ENCODE assay signal across 8 cellular contexts in the genomic region with DNA sequence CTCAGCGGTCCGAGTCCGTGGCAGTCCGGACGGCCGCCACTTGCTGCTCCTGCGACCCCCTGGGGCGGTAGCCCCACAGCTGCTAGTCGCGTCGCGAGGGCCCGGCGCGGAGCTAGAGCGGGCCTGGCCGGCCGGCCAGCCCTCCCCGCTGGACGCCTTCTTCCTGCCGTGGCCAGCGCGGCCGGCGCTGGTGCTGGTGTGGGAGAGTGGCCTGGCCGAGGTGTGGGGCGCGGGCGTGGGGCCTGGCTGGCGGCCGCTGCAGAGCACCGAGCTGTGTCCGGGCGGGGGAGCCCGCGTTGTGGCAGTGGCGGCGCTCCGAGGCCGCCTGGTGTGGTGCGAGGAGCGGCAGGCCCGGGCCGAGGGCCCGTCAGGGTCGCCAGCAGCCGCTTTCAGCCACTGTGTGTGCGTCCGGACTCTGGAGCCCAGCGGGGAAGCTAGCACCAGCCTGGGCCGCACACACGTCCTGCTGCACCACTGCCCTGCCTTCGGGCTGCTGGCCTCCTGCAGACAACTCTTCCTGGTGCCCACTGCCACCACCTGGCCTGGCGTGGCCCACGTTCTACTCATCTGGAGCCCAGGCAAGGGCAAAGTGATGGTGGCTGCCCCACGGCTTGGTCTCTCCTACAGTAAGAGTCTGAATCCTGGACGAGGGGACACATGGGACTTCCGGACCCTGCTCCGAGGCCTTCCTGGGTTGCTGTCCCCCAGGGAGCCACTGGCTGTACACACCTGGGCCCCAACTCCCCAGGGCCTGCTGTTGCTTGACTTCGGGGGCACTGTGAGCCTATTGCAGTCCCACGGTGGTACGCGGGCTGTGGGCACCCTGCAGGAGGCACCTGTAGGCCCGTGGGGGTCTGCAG. TPM values are rescaled to one million over a fixed set of nuclear protein-coding genes. Genes with fewer than 3 reads are reported as not detected.
DNase-seq lines count a peak whose midpoint lies in the region; ATAC-seq, FAIRE-seq and TF ChIP-seq lines count a peak whose summit lies in the region.

No MANE protein-coding gene starts in this region.

- H3K4me1 ChIP-seq in PC-3 (ENCODE audit: insufficient read depth, low read length): peaks cover 10% of the 10 kb centered on the region; the same call in 1 of the 2 replicates
- H3K4me1 ChIP-seq in GM12878 (ENCODE audit: control insufficient read depth, insufficient read depth, low read length): peaks cover 7% of the 10 kb centered on the region
- H3K4me1 ChIP-seq in small intestine (ENCODE audit: control insufficient read depth in 2 of 2, insufficient read depth in 1 of 2, low read depth in 1 of 2, low read length in 1 of 2): peaks cover 6 to 8% of the 10 kb centered on the region in 2 donors

- DNase-seq in stimulated activated CD4-positive, alpha-beta T cell treated with anti-CD3 and anti-CD28 coated beads, Interleukin-12 subunit alpha, Interleukin-12 subunit beta, amount 100 ng/mL, for 4 hours: peak; percentile 11
- no peak for DNase-seq in stimulated activated CD4-positive, alpha-beta T cell treated with anti-CD3 and anti-CD28 coated beads, Interleukin-4, amount 100 ng/mL, for 24 hours
- DNase-seq in PC-3: no peak
- DNase-seq in GM12878 (ENCODE audit: low read depth, low spot score): no peak
- peak; percentile 37 for DNase-seq in small intestine
- no peak for DNase-seq in putamen (ENCODE audit: low spot score)

- peak; percentile 22 for ATAC-seq in HG02759 (IDR thresholded peaks at IDR 0.05; ENCODE audit: unreplicated experiment)
- ATAC-seq in PC-3: peak; percentile 40
- peak; percentile 57 for ATAC-seq in GM12878

- peak overlapping the region; percentile 69 for H2AFZ ChIP-seq in PC-3 (ENCODE audit: low read length)
- H2AFZ ChIP-seq in GM12878 (ENCODE audit: control insufficient read depth, low read depth, low read length): peak overlapping the region; percentile 89

- no peak for TF ChIP-seq CTCF in PC-3 (conservative IDR thresholded peaks at IDR 0.05; ENCODE audit: low read depth, low read length)
- peak in 1 of 3 experiments; percentile 11; a peak in 1 of 6 replicates for TF ChIP-seq CTCF in GM12878 (IDR thresholded peaks at IDR 0.05 in 2 of 3, conservative IDR thresholded peaks at IDR 0.05 in 1 of 3; ENCODE audit: control insufficient read depth in 2 of 3, extremely low read depth in 1 of 3, insufficient read depth in 1 of 3, low read depth in 3 of 3, low read length in 3 of 3)

- intact Hi-C loops in PC-3 (cut with micrococcal nuclease) (loop anchor here (2.0 kb wide), 1 partner anchor 47 kb away; no protein-coding TSS in a partner anchor), GM12878 (cut with micrococcal nuclease; ENCODE audit: unreplicated experiment) (loop anchor here (1.0 kb wide), 1 partner anchor 9 kb away; the partner anchor contains the start of gene ARMH3)

- H4K20me1 ChIP-seq in PC-3 (ENCODE audit: low read length): no peaks in the 10 kb centered on the region
- no peaks in the 10 kb centered on the region for H4K20me1 ChIP-seq in GM12878 (ENCODE audit: control insufficient read depth, insufficient read depth)

- H3K36me3 ChIP-seq in PC-3 (ENCODE audit: low read depth, low read length) (no peaks in the 10 kb centered on the region), GM12878 (ENCODE audit: control insufficient read depth in 2 of 2, insufficient read depth in 2 of 2, low read length in 1 of 2) (no peaks in the 10 kb centered on the region), small intestine (ENCODE audit: control insufficient read depth in 2 of 2, insufficient read depth in 2 of 2, low read length in 2 of 2) (no peaks in the 10 kb centered on the region)

- peak overlapping the region; percentile 96 for H3K9ac ChIP-seq in PC-3 (ENCODE audit: low read length)
- H3K9ac ChIP-seq in GM12878 (ENCODE audit: control insufficient read depth, insufficient read depth, low read length): peak overlapping the region; percentile 87

- peak overlapping the region; percentile 84 for H3K4me3 ChIP-seq in PC-3 (ENCODE audit: low read length)
- H3K4me3 ChIP-seq in GM12878: peak overlapping the region; percentile 90
- peak overlapping the region; percentile 99 for H3K4me3 ChIP-seq in iPS-18c (ENCODE audit: insufficient read depth, low read depth, low read length)
- H3K4me3 ChIP-seq in small intestine (ENCODE audit: low read depth in 1 of 2, low read length in 2 of 2): peak overlapping the region; percentile 85 to 98

- 1% methylated on average over 57 of the region's 64 CpGs for WGBS in GM12878 (ENCODE audit: insufficient coverage, insufficient replicate concordance, low lambda C conversion rate, missing lambda C conversion rate)
- WGBS in small intestine, 3 donors: 6 to 9% (median 7%) methylated on average over 37 to 64 of the region's 64 CpGs

- TF ChIP-seq POLR2A in GM12878 (IDR thresholded peaks at IDR 0.05; ENCODE audit: low read depth, low read length): no peak

- peaks cover 36% of the 10 kb centered on the region for H3K79me2 ChIP-seq in PC-3 (ENCODE audit: low read length)
- H3K79me2 ChIP-seq in GM12878 (ENCODE audit: control insufficient read depth, insufficient read depth, low read length): peaks cover 20% of the 10 kb centered on the region

- H3K27me3 ChIP-seq in PC-3 (ENCODE audit: low read length) (no peaks in the 10 kb centered on the region), GM12878 (replicated peaks in 1 of 2; ENCODE audit: control insufficient read depth in 2 of 2, insufficient read depth in 2 of 2, low read length in 1 of 2) (no peaks in the 10 kb centered on the region), small intestine (ENCODE audit: control insufficient read depth in 2 of 2, insufficient read depth in 2 of 2, low read length in 2 of 2) (no peaks in the 10 kb centered on the region)

- TF ChIP-seq EP300 in GM12878 (IDR thresholded peaks at IDR 0.05; ENCODE audit: borderline replicate concordance in 1 of 2, control insufficient read depth in 1 of 2, low read depth in 2 of 2, low read length in 2 of 2): no peak

- POLR2A ChIA-PET in PC-3 (lab: Charles Lee; ENCODE audit: unreplicated experiment): interaction anchor here (0.6 kb wide), 2 partner anchors 10 to 57 kb away, joined by 3 to 4 read pairs; no protein-coding TSS in a partner anchor
- POLR2A ChIA-PET in GM12878 (lab: Charles Lee): interaction anchor here (0.5 to 2.2 kb wide), 8 partner anchors 10 to 247 kb away, joined by 3 to 6 read pairs (median 4); partner anchors contain the start of gene ARMH3

- CTCF ChIA-PET in PC-3 (lab: Charles Lee) (no interaction called here), GM12878 (lab: Yijun Ruan, JAX) (interaction anchor here (0.6 to 12.2 kb wide), 8 partner anchors 12 to 463 kb away, joined by 3 to 159 read pairs (median 5); no protein-coding TSS in a partner anchor)

- SMC1A ChIA-PET in GM12878 (lab: Charles Lee; ENCODE audit: uncharacterized antibody, unreplicated experiment): interaction anchor here (1.6 to 3.7 kb wide), 4 partner anchors 13 to 285 kb away, joined by 4 to 27 read pairs (median 10); no protein-coding TSS in a partner anchor

- no peaks in the 10 kb centered on the region for H3K9me2 ChIP-seq in PC-3 (replicated peaks; ENCODE audit: low read length)

- TF ChIP-seq RAD21 in GM12878 (IDR thresholded peaks at IDR 0.05; ENCODE audit: insufficient read depth, low read depth, low read length): no peak

- in situ Hi-C loops in GM12878 (cut with MboI): no loop called here

- H3F3A ChIP-seq in PC-3 (ENCODE audit: low read length, unreplicated experiment): no peaks in the 10 kb centered on the region

- H3K9me3 ChIP-seq in PC-3 (ENCODE audit: low read length) (no peaks in the 10 kb centered on the region), GM12878 (replicated peaks; ENCODE audit: control insufficient read depth, insufficient read depth, low read length) (no peaks in the 10 kb centered on the region), iPS-18c (ENCODE audit: control insufficient read depth, insufficient read depth, low read length) (peaks cover 2% of the 10 kb centered on the region), small intestine (ENCODE audit: control insufficient read depth, low read depth) (no peaks in the 10 kb centered on the region)

- H3K4me2 ChIP-seq in PC-3 (ENCODE audit: low read length): peak overlapping the region; percentile 99
- peak overlapping the region; percentile 96 for H3K4me2 ChIP-seq in GM12878 (ENCODE audit: control insufficient read depth, insufficient read depth)

- FAIRE-seq in GM12878 (lab: Jason Lieb, UNC): no peak
- FAIRE-seq in small intestine (lab: Jason Lieb, UNC): no peak

- BruUV-seq in PC-3 (replicated peaks; lab: Mats Ljungman, UMichigan) (no TSS peak), GM12878 (replicated peaks; lab: Mats Ljungman, UMichigan) (no TSS peak)

- RAD21 ChIA-PET in GM12878 (lab: Charles Lee; ENCODE audit: unreplicated experiment): interaction anchor here (1.0 to 7.7 kb wide), 4 partner anchors 56 to 225 kb away, joined by 3 to 82 read pairs (median 16); no protein-coding TSS in a partner anchor

- H3K27ac ChIP-seq in PC-3 (ENCODE audit: low read length): peak overlapping the region; percentile 32; the same call in 1 of the 2 replicates
- H3K27ac ChIP-seq in GM12878 (ENCODE audit: control insufficient read depth, insufficient read depth): peak overlapping the region; percentile 73
- H3K27ac ChIP-seq in small intestine (ENCODE audit: low read depth in 1 of 2, low read length in 1 of 2): peak overlapping the region; percentile 94 to 95

RNA-seq across cellular contexts. Expression of gene HPS6, which starts 0.6 kb away (rescaled TPM):
- total RNA-seq in PC-3 (2014; rRNA removed): 24.0 and 26.8 TPM in 2 replicates
- 15.2 and 21.1 TPM in 2 replicates for total RNA-seq in GM12878 (2013; cell fraction: nucleolus; rRNA removed)
- 22.1 and 27.2 TPM in 2 replicates for total RNA-seq in GM12878 (2014; rRNA removed)
- total RNA-seq in GM12878 (2014; rRNA removed; fragmentation: Illumina TruSeq; extraction: Trizol): 9.2 and 9.8 TPM in 2 replicates
- 28.0 and 30.2 TPM in 2 replicates for total RNA-seq in GM12878 (2021)
- 3.9 TPM for polyA plus RNA-seq in GM12878 (2011; ENCODE audit: low read depth)
- polyA plus RNA-seq in GM12878 (2011; rRNA removed): 2.5 and 5.3 TPM in 2 replicates
- 8.9 and 10.7 TPM in 2 replicates for polyA plus RNA-seq in GM12878 (2011; cell fraction: cytosol; rRNA removed)
- polyA plus RNA-seq in GM12878 (2011; cell fraction: nucleus; rRNA removed): 6.8 and 8.5 TPM in 2 replicates
- 9.5 and 11.5 TPM in 2 replicates for polyA plus RNA-seq in GM12878 (2012)
- 2.5 and 7.1 TPM in 2 replicates for polyA plus RNA-seq in GM12878 (2014; fragmentation: Illumina TruSeq; extraction: Trizol)
- 1 to 10 TPM; 1.4 to 2.8 TPM for polyA plus RNA-seq in GM12878 (2014; fragmentation: Nextera tagmentation; extraction: Ambion mirVana)
- 14.1 and 18.7 TPM in 2 replicates for polyA plus RNA-seq in GM12878 (2014; rRNA removed)
- polyA plus RNA-seq in GM12878 (2016; fragmentation: Nextera tagmentation; extraction: Ambion mirVana): 10 to 100 TPM; 16.3 to 20.7 TPM
- polyA minus RNA-seq in GM12878 (2011; rRNA and poly(A)+ RNA removed): 7.5 and 17.2 TPM in 2 replicates
- polyA minus RNA-seq in GM12878 (2011; cell fraction: cytosol; rRNA and poly(A)+ RNA removed): 6.5 and 8.5 TPM in 2 replicates
- 12.2 and 16.0 TPM in 2 replicates for polyA minus RNA-seq in GM12878 (2011; cell fraction: nucleus; rRNA and poly(A)+ RNA removed)
- 10 to 100 TPM; 13.0 to 13.6 (median 13.4) TPM for polyA plus RNA-seq in small intestine

RNA-seq across cellular contexts. Expression of gene ARMH3, which starts 9.8 kb away (rescaled TPM):
- total RNA-seq in PC-3 (2014; rRNA removed): 7.8 and 9.7 TPM in 2 replicates
- total RNA-seq in GM12878 (2013; cell fraction: nucleolus; rRNA removed): 43.2 and 62.0 TPM in 2 replicates
- 18.1 and 18.2 TPM in 2 replicates for total RNA-seq in GM12878 (2014; rRNA removed)
- total RNA-seq in GM12878 (2014; rRNA removed; fragmentation: Illumina TruSeq; extraction: Trizol): 14.6 and 15.2 TPM in 2 replicates
- 23.3 and 23.5 TPM in 2 replicates for total RNA-seq in GM12878 (2021)
- 16.9 TPM for polyA plus RNA-seq in GM12878 (2011; ENCODE audit: low read depth)
- polyA plus RNA-seq in GM12878 (2011; rRNA removed): 29.8 and 33.0 TPM in 2 replicates
- 27.3 and 29.8 TPM in 2 replicates for polyA plus RNA-seq in GM12878 (2011; cell fraction: cytosol; rRNA removed)
- 15.9 and 18.5 TPM in 2 replicates for polyA plus RNA-seq in GM12878 (2011; cell fraction: nucleus; rRNA removed)
- polyA plus RNA-seq in GM12878 (2012): 17.3 and 21.9 TPM in 2 replicates
- 22.4 and 22.7 TPM in 2 replicates for polyA plus RNA-seq in GM12878 (2014; fragmentation: Illumina TruSeq; extraction: Trizol)
- 10 to 100 TPM; 13.6 to 14.0 TPM for polyA plus RNA-seq in GM12878 (2014; fragmentation: Nextera tagmentation; extraction: Ambion mirVana)
- 21.5 and 22.1 TPM in 2 replicates for polyA plus RNA-seq in GM12878 (2014; rRNA removed)
- polyA plus RNA-seq in GM12878 (2016; fragmentation: Nextera tagmentation; extraction: Ambion mirVana): 10 to 100 TPM; 13.0 to 14.2 TPM
- 27.2 and 31.7 TPM in 2 replicates for polyA minus RNA-seq in GM12878 (2011; rRNA and poly(A)+ RNA removed)
- polyA minus RNA-seq in GM12878 (2011; cell fraction: cytosol; rRNA and poly(A)+ RNA removed): 9.1 and 9.6 TPM in 2 replicates
- 15.4 and 23.5 TPM in 2 replicates for polyA minus RNA-seq in GM12878 (2011; cell fraction: nucleus; rRNA and poly(A)+ RNA removed)
- 10 to 100 TPM; 14.1 to 19.1 (median 17.0) TPM for polyA plus RNA-seq in small intestine

RNA-seq across cellular contexts. Expression of gene LDB1, which starts 54.4 kb away (rescaled TPM):
- total RNA-seq in PC-3 (2014; rRNA removed) (28.3 and 34.2 TPM in 2 replicates), GM12878 (2014; rRNA removed) (34.6 and 37.7 TPM in 2 replicates), GM12878 (2014; rRNA removed; fragmentation: Illumina TruSeq; extraction: Trizol) (35.6 and 36.0 TPM in 2 replicates), GM12878 (2021) (45.6 and 51.1 TPM in 2 replicates)
- 68.8 and 83.8 TPM in 2 replicates for total RNA-seq in GM12878 (2013; cell fraction: nucleolus; rRNA removed)
- polyA plus RNA-seq in GM12878 (2011; ENCODE audit: low read depth): 22.9 TPM
- polyA plus RNA-seq in GM12878 (2011; rRNA removed) (64.9 and 71.5 TPM in 2 replicates), GM12878 (2014; fragmentation: Illumina TruSeq; extraction: Trizol) (27.0 and 45.4 TPM in 2 replicates), GM12878 (2014; fragmentation: Nextera tagmentation; extraction: Ambion mirVana) (1 to 10 TPM; 1.7 to 2.3 TPM), GM12878 (2014; rRNA removed) (59.9 and 61.0 TPM in 2 replicates), GM12878 (2016; fragmentation: Nextera tagmentation; extraction: Ambion mirVana) (1 to 10 TPM; 4.7 to 5.6 TPM), small intestine (10 to 100 TPM; 11.9 to 21.7 (median 11.9) TPM)
- 89.1 and 108 TPM in 2 replicates for polyA plus RNA-seq in GM12878 (2011; cell fraction: cytosol; rRNA removed)
- polyA plus RNA-seq in GM12878 (2011; cell fraction: nucleus; rRNA removed): 264 and 317 TPM in 2 replicates
- 37.7 and 49.1 TPM in 2 replicates for polyA plus RNA-seq in GM12878 (2012)
- polyA minus RNA-seq in GM12878 (2011; rRNA and poly(A)+ RNA removed): 96.8 and 117 TPM in 2 replicates
- polyA minus RNA-seq in GM12878 (2011; cell fraction: cytosol; rRNA and poly(A)+ RNA removed): 27.3 and 42.0 TPM in 2 replicates
- polyA minus RNA-seq in GM12878 (2011; cell fraction: nucleus; rRNA and poly(A)+ RNA removed): 35.9 and 49.0 TPM in 2 replicates

Comparison
In these comparisons a context has a peak if more than half of its experiments do, and no peak if none do; other contexts are left out.
1. DNase-seq: peak in stimulated activated CD4-positive, alpha-beta T cell treated with anti-CD3 and anti-CD28 coated beads, Interleukin-12 subunit alpha, Interleukin-12 subunit beta, amount 100 ng/mL, for 4 hours (single experiment) and small intestine (single experiment); none in stimulated activated CD4-positive, alpha-beta T cell treated with anti-CD3 and anti-CD28 coated beads, Interleukin-4, amount 100 ng/mL, for 24 hours (single experiment), PC-3 (single experiment), GM12878 (single experiment) and putamen (single experiment).
2. H3K27ac ChIP-seq: peak in every context shown above with its lines; median percentile 94 in small intestine; 73 in GM12878; 32 in PC-3.
3. Peak in every context shown above with its lines, with median percentiles within 50 percentile points of each other: ATAC-seq and H3K4me3 ChIP-seq.